Comparison of ENCODE assay signal across 9 cellular contexts in genomic region chr12:54258286-54258685, GRCh38. TPM values are rescaled to one million over a fixed set of nuclear protein-coding genes. Genes with fewer than 3 reads are reported as not detected.
DNase-seq lines count a peak whose midpoint lies in the region; ATAC-seq, FAIRE-seq and TF ChIP-seq lines count a peak whose summit lies in the region.
"Had no signal": no experiment of that assay in that cellular context is flagged by ENCODE, and none has a peak within 500 bp of the region (broad histone marks: within the 10 kb centered on the region; RNA-seq: fewer than 3 reads in every experiment).

No MANE protein-coding gene starts in this region.

- no peak overlapping the region for H3K27ac ChIP-seq in BLaER1
- peak overlapping the region; percentile 75 for H3K27ac ChIP-seq in Karpas-422 (ENCODE audit: low read length)
- H3K27ac ChIP-seq in upper lobe of left lung, result peak overlapping the region in 2 of 4 donors; percentile 2 to 4

- FAIRE-seq in urothelium cell line (lab: Jason Lieb, UNC), result no peak
- no peak for FAIRE-seq in GM12891 (lab: Jason Lieb, UNC)

- no peaks in the 10 kb centered on the region for H3K9me3 Mint-ChIP-seq in nephron

- no peak for TF ChIP-seq CTCF in nephron (IDR thresholded peaks at IDR 0.05; ENCODE audit: unreplicated experiment in 3 of 3)
- no peak for TF ChIP-seq CTCF in upper lobe of left lung (IDR thresholded peaks at IDR 0.05)

- H3K27me3 ChIP-seq in BLaER1 (no peaks in the 10 kb centered on the region), Karpas-422 (ENCODE audit: low read length) (no peaks in the 10 kb centered on the region), upper lobe of left lung (no peaks in the 10 kb centered on the region)

- H3K4me2 ChIP-seq in BLaER1, result 0 out of 2 replicates have a peak overlapping the region, but pooled peaks have one; percentile 78
- H3K4me2 ChIP-seq in Karpas-422 (ENCODE audit: low read depth, low read length, poor library complexity, severe bottlenecking), result peak overlapping the region; percentile 78

- H4K20me1 ChIP-seq in BLaER1, result peaks cover 90% of the 10 kb centered on the region
- no peaks in the 10 kb centered on the region for H4K20me1 ChIP-seq in Karpas-422 (ENCODE audit: insufficient read depth, low read depth, low read length)

- H3K27me3 Mint-ChIP-seq in nephron (ENCODE audit: low read depth), result no peaks in the 10 kb centered on the region

- peak overlapping the region; percentile 97 to 100 (median 100) for H3K27ac Mint-ChIP-seq in nephron

- H2AFZ ChIP-seq in Karpas-422 (ENCODE audit: low read length), result no peak overlapping the region

- H3K36me3 ChIP-seq in BLaER1 (peaks cover 56% of the 10 kb centered on the region), Karpas-422 (ENCODE audit: insufficient read depth, low read length) (peaks cover 20% of the 10 kb centered on the region), upper lobe of left lung (peaks cover 0 to 34% (median 17%) of the 10 kb centered on the region in 4 donors)

- peaks cover 40% of the 10 kb centered on the region for H3K79me2 ChIP-seq in Karpas-422 (ENCODE audit: low read length)

- DNase-seq in Karpas-422, result no peak
- peak; percentile 22 for DNase-seq in dedifferentiated amniotic fluid mesenchymal stem cell (ENCODE audit: extremely low spot score)
- no peak for DNase-seq in urothelium cell line (ENCODE audit: low spot score)
- no peak for DNase-seq in stimulated activated CD4-positive, alpha-beta T cell treated with anti-CD3 and anti-CD28 coated beads, Interleukin-4, amount 100 ng/mL, for 24 hours
- DNase-seq in GM12891 (ENCODE audit: insufficient read length, low spot score), result no peak
- DNase-seq in upper lobe of left lung, result no peak
- DNase-seq: NCI-H526 treated with DMSO at 0.1 percent for 48 hours had no signal

- H3K9me3 ChIP-seq in BLaER1 (no peaks in the 10 kb centered on the region), Karpas-422 (ENCODE audit: low read length) (no peaks in the 10 kb centered on the region), upper lobe of left lung (no peaks in the 10 kb centered on the region)

- H3K4me3 ChIP-seq in BLaER1 (no peak overlapping the region), Karpas-422 (ENCODE audit: low read length) (no peak overlapping the region), upper lobe of left lung (no peak overlapping the region)

- no peak for ATAC-seq in upper lobe of left lung (ENCODE audit: low FRiP score in 2 of 2)

- H3K4me3 Mint-ChIP-seq in nephron, result peak overlapping the region; percentile 66 to 90 (median 83)

- 0 out of 2 replicates have a peak overlapping the region, but pooled peaks have one; percentile 3 for H3K9ac ChIP-seq in BLaER1
- H3K9ac ChIP-seq in Karpas-422 (ENCODE audit: low read length), result peak overlapping the region; percentile 28

- peaks cover 64% of the 10 kb centered on the region for H3K4me1 Mint-ChIP-seq in nephron

- H3K36me3 Mint-ChIP-seq in nephron (ENCODE audit: low read depth), result peaks cover 29% of the 10 kb centered on the region

- no peaks in the 10 kb centered on the region for H3K9me2 ChIP-seq in Karpas-422 (replicated peaks; ENCODE audit: insufficient read depth, low read length)

- TF ChIP-seq EP300 in upper lobe of left lung (IDR thresholded peaks at IDR 0.05), result no peak

- peaks cover 58% of the 10 kb centered on the region for H3K4me1 ChIP-seq in BLaER1
- H3K4me1 ChIP-seq in Karpas-422 (ENCODE audit: low read length), result peaks cover 54% of the 10 kb centered on the region
- peaks cover 19 to 31% (median 27%) of the 10 kb centered on the region in 4 donors for H3K4me1 ChIP-seq in upper lobe of left lung

- TF ChIP-seq POLR2A in GM12891 (IDR thresholded peaks at IDR 0.05; ENCODE audit: low read depth, low read length) (no peak), upper lobe of left lung (IDR thresholded peaks at IDR 0.05) (no peak)

TF ChIP-seq in GM12891, 5 proteins besides CTCF, POLR2A, EP300 and RAD21:
- no peak for TF ChIP-seq POLR2AphosphoS5 (IDR thresholded peaks at IDR 0.05; ENCODE audit: low read depth, low read length)
- no peak for TF ChIP-seq POU2F2 (IDR thresholded peaks at IDR 0.05; ENCODE audit: low read depth, low read length)
- TF ChIP-seq TAF1 (IDR thresholded peaks at IDR 0.05; ENCODE audit: low read depth, low read length), result no peak
- no peak for TF ChIP-seq PAX5 (IDR thresholded peaks at IDR 0.05; ENCODE audit: insufficient read depth, low read length, severe bottlenecking)
- TF ChIP-seq SPI1 (IDR thresholded peaks at IDR 0.05; ENCODE audit: low read depth, low read length), result no peak

RNA-seq across cellular contexts. Expression of gene CBX5, which starts 21.6 kb away (rescaled TPM):
- 25.2 and 41.0 TPM in 2 replicates for total RNA-seq in Karpas-422 (2014; rRNA removed; shearing (Covaris generic); ENCODE audit: low replicate concordance)
- polyA plus RNA-seq in GM12891 (2012; ENCODE audit: low read depth, missing spikeins), result 19.7 TPM
- 10 to 100 TPM; 15.5 to 48.2 (median 36.1) TPM for total RNA-seq in upper lobe of left lung

RNA-seq across cellular contexts. Expression of gene HNRNPA1, which starts 22.2 kb away (rescaled TPM):
- total RNA-seq in Karpas-422 (2014; rRNA removed; shearing (Covaris generic); ENCODE audit: low replicate concordance), result 249 and 260 TPM in 2 replicates
- 1,959 TPM for polyA plus RNA-seq in GM12891 (2012; ENCODE audit: low read depth, missing spikeins)
- total RNA-seq in upper lobe of left lung, result 100 to 1,000 TPM; 255 to 870 (median 475) TPM

RNA-seq across cellular contexts. Expression of gene NFE2, which starts 42.5 kb away (rescaled TPM):
- not detected in 2 replicates for total RNA-seq in Karpas-422 (2014; rRNA removed; shearing (Covaris generic); ENCODE audit: low replicate concordance)
- polyA plus RNA-seq in GM12891 (2012; ENCODE audit: low read depth, missing spikeins), result not detected
- 10 to 100 TPM in 2 of 6 donors, 1 to 10 TPM in 4; 2.7 to 16.8 (median 9.3) TPM for total RNA-seq in upper lobe of left lung
